Comparison of ENCODE assay signal across 9 cellular contexts in the genomic region with DNA sequence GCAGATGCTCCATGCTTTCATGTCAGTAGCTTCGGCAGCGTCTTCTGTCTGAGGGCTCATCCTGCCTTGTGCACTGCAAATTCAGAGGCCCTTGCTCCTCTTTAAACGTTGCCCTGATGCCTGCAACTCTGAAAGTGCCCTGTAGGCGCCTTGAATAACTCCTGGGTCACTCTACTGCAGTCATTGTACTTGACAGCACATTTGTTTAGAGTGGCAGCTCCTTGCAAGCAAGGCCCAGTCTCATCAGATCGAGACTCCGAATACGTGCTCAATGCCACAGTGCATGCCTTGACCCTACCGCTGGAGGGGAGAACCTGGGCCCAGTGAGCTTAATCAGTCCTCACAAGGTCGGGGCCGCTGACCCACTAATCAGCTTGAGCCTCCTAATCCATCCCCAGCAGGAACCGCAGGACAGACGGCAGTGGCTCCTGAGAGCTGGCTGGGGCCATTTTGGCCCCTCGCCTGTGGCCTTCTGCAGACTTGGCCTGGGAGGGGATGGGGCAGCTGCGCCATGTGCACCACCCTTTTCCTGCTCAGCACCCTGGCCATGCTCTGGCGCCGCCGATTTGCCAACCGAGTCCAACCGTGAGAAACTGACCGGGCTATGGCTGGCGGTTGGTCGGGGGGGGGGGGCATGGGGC. TPM values are rescaled to one million over a fixed set of nuclear protein-coding genes. Genes with fewer than 3 reads are reported as not detected.
DNase-seq lines count a peak whose midpoint lies in the region; ATAC-seq and TF ChIP-seq lines count a peak whose summit lies in the region.
"Had no signal": no experiment of that assay in that cellular context is flagged by ENCODE, and none has a peak within 500 bp of the region (broad histone marks: within the 10 kb centered on the region; RNA-seq: fewer than 3 reads in every experiment).

A gene with protein sequence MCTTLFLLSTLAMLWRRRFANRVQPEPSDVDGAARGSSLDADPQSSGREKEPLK (plus strand): TSS at position 414 of the 641 bp plus-strand sequence. CDS start 98 bp downstream, at position 512.

- in situ Hi-C loops in Panc1 (cut with HindIII; ENCODE audit: low pct_unique_long_range_greater_than_20kb, low sequenced_read_pairs): no loop called here

- POLR2A ChIA-PET in Panc1 (lab: Charles Lee) (interaction anchor here (0.6 kb wide), 2 partner anchors 20 to 73 kb away, joined by 3 read pairs; no protein-coding TSS in a partner anchor), A673 (lab: Charles Lee; ENCODE audit: low non-redundant PET) (interaction anchor here (0.6 kb wide), 1 partner anchor 1570 kb away, joined by 5 read pairs; no protein-coding TSS in a partner anchor)

- H3K27me3 Mint-ChIP-seq in CD14-positive monocyte (ENCODE audit: low read depth in 3 of 3): peaks cover 64 to 87% (median 71%) of the 10 kb centered on the region in 3 donors
- H3K27me3 Mint-ChIP-seq in osteocyte (ENCODE audit: unreplicated experiment): no peaks in the 10 kb centered on the region

- H3K36me3 Mint-ChIP-seq in CD14-positive monocyte: peaks cover 3 to 8% of the 10 kb centered on the region in 2 donors
- H3K36me3 Mint-ChIP-seq in osteocyte (ENCODE audit: unreplicated experiment): no peaks in the 10 kb centered on the region

- peaks cover 0 to 6% (median 4%) of the 10 kb centered on the region in 7 donors for H3K9me3 Mint-ChIP-seq in CD14-positive monocyte
- no peaks in the 10 kb centered on the region for H3K9me3 Mint-ChIP-seq in osteocyte (ENCODE audit: unreplicated experiment)

- H3K9me3 ChIP-seq in Panc1 (ENCODE audit: control insufficient read depth, insufficient read depth, low read depth, low read length) (no peaks in the 10 kb centered on the region), fibroblast of lung (ENCODE audit: control insufficient read depth, insufficient read depth, low read depth, low read length) (no peaks in the 10 kb centered on the region), A673 (ENCODE audit: low read depth, low read length, poor library complexity, severe bottlenecking) (no peaks in the 10 kb centered on the region)

- no peaks in the 10 kb centered on the region for H4K20me1 ChIP-seq in fibroblast of lung (ENCODE audit: control insufficient read depth, extremely low read depth, insufficient read depth, low read length)

- no peaks in the 10 kb centered on the region for H3K79me2 ChIP-seq in fibroblast of lung (ENCODE audit: control insufficient read depth, insufficient read depth, low read length)

- H3K4me2 ChIP-seq in fibroblast of lung (ENCODE audit: extremely low read depth, insufficient read depth, low read length): peak within 1 kb of the TSS; percentile 93

- CTCF ChIA-PET in Panc1 (lab: Charles Lee): interaction anchor here (0.6 to 1.5 kb wide), 6 partner anchors 12 to 788 kb away, joined by 4 to 11 read pairs (median 4); no protein-coding TSS in a partner anchor
- CTCF ChIA-PET in A673 (lab: Charles Lee): interaction anchor here (0.6 to 1.7 kb wide), 3 partner anchors 16 to 144 kb away, joined by 3 to 8 read pairs (median 6); no protein-coding TSS in a partner anchor

- H3K27ac Mint-ChIP-seq in CD14-positive monocyte: peak within 1 kb of the TSS in 1 of 7 donors; percentile 6
- H3K27ac Mint-ChIP-seq in osteocyte (ENCODE audit: unreplicated experiment): peak within 1 kb of the TSS; percentile 73

- H2AFZ ChIP-seq in fibroblast of lung (ENCODE audit: low read length): peak within 1 kb of the TSS; percentile 84

- H3K9ac ChIP-seq in fibroblast of lung (ENCODE audit: insufficient read depth, low read length): peak within 1 kb of the TSS; percentile 39

- intact Hi-C loops in CD14-positive monocyte (cut with micrococcal nuclease) (no loop called here), Panc1 (cut with micrococcal nuclease; ENCODE audit: unreplicated experiment) (no loop called here), A673 (cut with micrococcal nuclease; ENCODE audit: unreplicated experiment) (no loop called here)

- peak within 1 kb of the TSS; percentile 64 for H3K27ac ChIP-seq in Panc1 (ENCODE audit: low read length)
- peak within 1 kb of the TSS; percentile 63 for H3K27ac ChIP-seq in fibroblast of lung (ENCODE audit: insufficient read depth, low read length)
- no peak within 1 kb of the TSS for H3K27ac ChIP-seq in A673 (ENCODE audit: low read depth, low read length, poor library complexity, severe bottlenecking)

- no peak for ATAC-seq in Panc1

- no peak for TF ChIP-seq CTCF in CD14-positive monocyte (IDR thresholded peaks at IDR 0.05)
- no peak for TF ChIP-seq CTCF in Panc1 (IDR thresholded peaks at IDR 0.05)
- TF ChIP-seq CTCF in fibroblast of lung (conservative IDR thresholded peaks at IDR 0.05 in 1 of 2, IDR thresholded peaks at IDR 0.05 in 1 of 2; ENCODE audit: low read depth in 1 of 2, low read length in 2 of 2): no peak
- no peak for TF ChIP-seq CTCF in osteocyte (IDR thresholded peaks at IDR 0.05)
- TF ChIP-seq CTCF in A673 (conservative IDR thresholded peaks at IDR 0.05; ENCODE audit: low read depth, low read length): no peak

- DNase-seq in CD14-positive monocyte (ENCODE audit: low spot score) (no peak), Panc1 (ENCODE audit: low read depth, low spot score) (no peak), fibroblast of lung (ENCODE audit: low read depth in 2 of 2) (no peak), osteocyte (ENCODE audit: extremely low spot score, unreplicated experiment) (no peak), A673 (ENCODE audit: low spot score) (no peak), NOMO-1 treated with DMSO at 0.1 percent for 48 hours (lab: John Stamatoyannopoulos, UW; ENCODE audit: unreplicated experiment) (no peak), activated gamma-delta T cell (lab: John Stamatoyannopoulos, UW) (no peak), T1000 (lab: John Stamatoyannopoulos, UW) (no peak)
- DNase-seq: KG1 had no signal

- H3K4me3 ChIP-seq in Panc1 (ENCODE audit: low read depth in 2 of 2, low read length in 2 of 2) (peak within 1 kb of the TSS; percentile 28 to 45), fibroblast of lung (replicated peaks in 1 of 4; ENCODE audit: control extremely low read depth in 1 of 4, insufficient read depth in 1 of 4, low read depth in 3 of 4, low read length in 4 of 4) (peak within 1 kb of the TSS; percentile 1 to 41 (median 30)), A673 (ENCODE audit: low read depth, low read length, poor library complexity, severe bottlenecking) (no peak within 1 kb of the TSS)

- no peaks in the 10 kb centered on the region; the same call in 1 of the 2 replicates for H3K27me3 ChIP-seq in Panc1 (ENCODE audit: control insufficient read depth, insufficient read depth, low read length)
- H3K27me3 ChIP-seq in fibroblast of lung (ENCODE audit: control insufficient read depth, insufficient read depth, low read length): no peaks in the 10 kb centered on the region
- H3K27me3 ChIP-seq in A673 (replicated peaks; ENCODE audit: insufficient read depth, low read depth, low read length, poor library complexity): peaks cover 5% of the 10 kb centered on the region

- peaks cover 24% of the 10 kb centered on the region for H3K4me1 ChIP-seq in Panc1 (ENCODE audit: control insufficient read depth, insufficient read depth, low read length)
- peaks cover 29% of the 10 kb centered on the region for H3K4me1 ChIP-seq in fibroblast of lung (ENCODE audit: control insufficient read depth, extremely low read depth, insufficient read depth, low read length)
- H3K4me1 ChIP-seq in A673 (ENCODE audit: insufficient read depth, low read length, poor library complexity, severe bottlenecking): peaks cover 26% of the 10 kb centered on the region

- H3K4me3 Mint-ChIP-seq in CD14-positive monocyte: peak within 1 kb of the TSS; percentile 67 to 87
- H3K4me3 Mint-ChIP-seq in osteocyte (ENCODE audit: unreplicated experiment): peak within 1 kb of the TSS; percentile 65

- no TSS peak for BruUV-seq in Panc1 (replicated peaks; lab: Mats Ljungman, UMichigan)
- no TSS peak for BruUV-seq in A673 (replicated peaks; lab: Mats Ljungman, UMichigan)

- H3K36me3 ChIP-seq in Panc1 (ENCODE audit: control insufficient read depth, insufficient read depth, low read length) (no peaks in the 10 kb centered on the region), fibroblast of lung (ENCODE audit: control insufficient read depth, insufficient read depth, low read length) (peaks cover 2% of the 10 kb centered on the region), A673 (ENCODE audit: insufficient read depth, low read length, poor library complexity, severe bottlenecking) (no peaks in the 10 kb centered on the region)

- H3K4me1 Mint-ChIP-seq in CD14-positive monocyte (peaks cover 14% of the 10 kb centered on the region), osteocyte (ENCODE audit: unreplicated experiment) (peaks cover 41% of the 10 kb centered on the region)

RNA-seq across cellular contexts. Expression of the gene that starts here (rescaled TPM):
- polyA plus RNA-seq in CD14-positive monocyte: not detected
- 0.54 TPM for total RNA-seq in Panc1 (2021; ENCODE audit: unreplicated experiment)
- 1.6 TPM for polyA plus RNA-seq in Panc1 (2012; ENCODE audit: insufficient read length)
- 4.1 and 4.3 TPM in 2 replicates for total RNA-seq in fibroblast of lung
- polyA plus RNA-seq in fibroblast of lung: 0.72 and 0.89 TPM in 2 replicates
- 1.1 and 2.0 TPM in 2 replicates for polyA plus RNA-seq in fibroblast of lung (2012)
- polyA minus RNA-seq in fibroblast of lung (ENCODE audit: low replicate concordance): not detected in 2 replicates
- total RNA-seq in osteocyte: 1.3 and 1.4 TPM in 2 replicates
- not detected in 2 replicates for total RNA-seq in A673 (2021)
